1 cellular context compared by ENCODE assay signal in genomic region chr15:88256261-88257230, GRCh38.
TF ChIP-seq lines count a peak whose summit lies in the region.

Gene NTRK3 (minus strand): TSS chr15:88256739. CDS start chr15:88256153, 586 bp downstream.

TF ChIP-seq in HEK293, 187 proteins besides CTCF, POLR2A, EP300 and RAD21 (continued from another document):
- TF ChIP-seq, protein P1, sequence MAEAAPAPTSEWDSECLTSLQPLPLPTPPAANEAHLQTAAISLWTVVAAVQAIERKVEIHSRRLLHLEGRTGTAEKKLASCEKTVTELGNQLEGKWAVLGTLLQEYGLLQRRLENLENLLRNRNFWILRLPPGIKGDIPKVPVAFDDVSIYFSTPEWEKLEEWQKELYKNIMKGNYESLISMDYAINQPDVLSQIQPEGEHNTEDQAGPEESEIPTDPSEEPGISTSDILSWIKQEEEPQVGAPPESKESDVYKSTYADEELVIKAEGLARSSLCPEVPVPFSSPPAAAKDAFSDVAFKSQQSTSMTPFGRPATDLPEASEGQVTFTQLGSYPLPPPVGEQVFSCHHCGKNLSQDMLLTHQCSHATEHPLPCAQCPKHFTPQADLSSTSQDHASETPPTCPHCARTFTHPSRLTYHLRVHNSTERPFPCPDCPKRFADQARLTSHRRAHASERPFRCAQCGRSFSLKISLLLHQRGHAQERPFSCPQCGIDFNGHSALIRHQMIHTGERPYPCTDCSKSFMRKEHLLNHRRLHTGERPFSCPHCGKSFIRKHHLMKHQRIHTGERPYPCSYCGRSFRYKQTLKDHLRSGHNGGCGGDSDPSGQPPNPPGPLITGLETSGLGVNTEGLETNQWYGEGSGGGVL (tag by site-specific recombination; IDR thresholded peaks at IDR 0.05), result peak; percentile 50; the same call in 1 of the 2 replicates
- TF ChIP-seq, protein P2, sequence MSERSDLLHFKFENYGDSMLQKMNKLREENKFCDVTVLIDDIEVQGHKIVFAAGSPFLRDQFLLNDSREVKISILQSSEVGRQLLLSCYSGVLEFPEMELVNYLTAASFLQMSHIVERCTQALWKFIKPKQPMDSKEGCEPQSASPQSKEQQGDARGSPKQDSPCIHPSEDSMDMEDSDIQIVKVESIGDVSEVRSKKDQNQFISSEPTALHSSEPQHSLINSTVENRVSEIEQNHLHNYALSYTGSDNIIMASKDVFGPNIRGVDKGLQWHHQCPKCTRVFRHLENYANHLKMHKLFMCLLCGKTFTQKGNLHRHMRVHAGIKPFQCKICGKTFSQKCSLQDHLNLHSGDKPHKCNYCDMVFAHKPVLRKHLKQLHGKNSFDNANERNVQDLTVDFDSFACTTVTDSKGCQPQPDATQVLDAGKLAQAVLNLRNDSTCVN (tag by site-specific recombination; optimal IDR thresholded peaks at IDR 0.05), result peak; percentile 26
- TF ChIP-seq GLI4 (tag by site-specific recombination; IDR thresholded peaks at IDR 0.05), result 0 out of 2 replicates have a peak, but pooled peaks have one; percentile 25
- TF ChIP-seq GLI2 (tag by site-specific recombination; IDR thresholded peaks at IDR 0.05; ENCODE audit: borderline replicate concordance, low read depth), result no peak
- TF ChIP-seq, protein P3, sequence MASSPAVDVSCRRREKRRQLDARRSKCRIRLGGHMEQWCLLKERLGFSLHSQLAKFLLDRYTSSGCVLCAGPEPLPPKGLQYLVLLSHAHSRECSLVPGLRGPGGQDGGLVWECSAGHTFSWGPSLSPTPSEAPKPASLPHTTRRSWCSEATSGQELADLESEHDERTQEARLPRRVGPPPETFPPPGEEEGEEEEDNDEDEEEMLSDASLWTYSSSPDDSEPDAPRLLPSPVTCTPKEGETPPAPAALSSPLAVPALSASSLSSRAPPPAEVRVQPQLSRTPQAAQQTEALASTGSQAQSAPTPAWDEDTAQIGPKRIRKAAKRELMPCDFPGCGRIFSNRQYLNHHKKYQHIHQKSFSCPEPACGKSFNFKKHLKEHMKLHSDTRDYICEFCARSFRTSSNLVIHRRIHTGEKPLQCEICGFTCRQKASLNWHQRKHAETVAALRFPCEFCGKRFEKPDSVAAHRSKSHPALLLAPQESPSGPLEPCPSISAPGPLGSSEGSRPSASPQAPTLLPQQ (tag by site-specific recombination; IDR thresholded peaks at IDR 0.05), result peak; percentile 71
- no peak for TF ChIP-seq ZNF610 (tag by site-specific recombination; IDR thresholded peaks at IDR 0.05; ENCODE audit: borderline replicate concordance)
- no peak; the same call in 1 of the 2 replicates for TF ChIP-seq ZBTB20 (tag by site-specific recombination; IDR thresholded peaks at IDR 0.05)
- no peak for TF ChIP-seq ZNF266 (tag by site-specific recombination; IDR thresholded peaks at IDR 0.05; ENCODE audit: low read depth)
- TF ChIP-seq GLIS1 (tag by site-specific recombination; IDR thresholded peaks at IDR 0.05), result no peak
